In genomic region chr10:129977794-129978193, GRCh38 we compare ENCODE assay signal across 41 cellular contexts. TPM values are rescaled to one million over a fixed set of nuclear protein-coding genes. Genes with fewer than 3 reads are reported as not detected.
"Had no signal": no experiment of that assay in that cellular context is flagged by ENCODE, and none has a peak within 500 bp of the region (broad histone marks: within the 10 kb centered on the region; RNA-seq: fewer than 3 reads in every experiment).

No MANE protein-coding gene starts in this region.

- H3K36me3 ChIP-seq: ascending aorta, cardiac muscle cell had no signal

- FAIRE-seq: bronchial epithelial cell, TTC549 had no signal

- ATAC-seq: activated CD8-positive, alpha-beta T cell treated with anti-CD3 and anti-CD28 coated beads for 36 hours; activated naive CD8-positive, alpha-beta T cell treated with anti-CD3 and anti-CD28 coated beads, Interleukin-2, amount 50 U/mL, for 24 hours; activated T-cell treated with anti-CD3 and anti-CD28 coated beads, Interleukin-2, amount 50 U/mL, for 4 hours; activated T-cell treated with anti-CD3 and anti-CD28 coated beads, Interleukin-2, amount 50 U/mL, for 72 hours had no signal

- H3K9me3 ChIP-seq: ascending aorta had no signal

- H3K27me3 ChIP-seq: ascending aorta had no signal

- H3K36me3 Mint-ChIP-seq: activated naive CD4-positive, alpha-beta T cell treated with anti-CD3 and anti-CD28 coated beads, Interleukin-2, amount 10 ng/mL, durations not matched to agents 7 days and 5 days; activated naive CD8-positive, alpha-beta T cell treated with anti-CD3 and anti-CD28 coated beads, Interleukin-2, amount 10 ng/mL, durations not matched to agents 7 days and 5 days; brain had no signal

- H3K4me1 ChIP-seq: ascending aorta had no signal

- H3K4me3 Mint-ChIP-seq: activated B cell treated with CpG ODN at 0.5 μM for 24 hours; activated CD4-positive, alpha-beta memory T cell treated with anti-CD3 and anti-CD28 coated beads for 36 hours; activated CD4-positive, alpha-beta T cell treated with anti-CD3 and anti-CD28 coated beads, Interleukin-2, amount 10 ng/mL, durations not matched to agents 24 days and 14 days; activated CD8-positive, alpha-beta T cell treated with anti-CD3 and anti-CD28 coated beads for 36 hours; activated naive CD4-positive, alpha-beta T cell treated with anti-CD3 and anti-CD28 coated beads, Interleukin-2, amount 10 ng/mL, durations not matched to agents 7 days and 5 days; activated naive CD4-positive, alpha-beta T cell treated with anti-CD3 and anti-CD28 coated beads, Interleukin-2, amount 50 U/mL, for 24 hours; activated naive CD8-positive, alpha-beta T cell; activated naive CD8-positive, alpha-beta T cell treated with anti-CD3 and anti-CD28 coated beads, Interleukin-2, amount 10 ng/mL, durations not matched to agents 7 days and 5 days; activated naive CD8-positive, alpha-beta T cell treated with anti-CD3 and anti-CD28 coated beads, Interleukin-2, amount 50 U/mL, for 24 hours; activated T-cell treated with anti-CD3 and anti-CD28 coated beads, Interleukin-2, amount 50 U/mL, for 4 hours; activated T-cell treated with anti-CD3 and anti-CD28 coated beads, Interleukin-2, amount 50 U/mL, for 72 hours; activated T-helper 1 cell treated with anti-CD3 and anti-CD28 coated beads, Interleukin-12 subunit alpha, Interleukin-12 subunit beta, Interleukin-2, Interleukin-4 antibody, amounts not matched to agents 30 ng/mL and 10 ng/mL and 1 ng/mL, durations not matched to agents 14 hours and 24 hours and 36 hours; brain; central memory CD8-positive, alpha-beta T cell; T-helper 1 cell treated with Interleukin-12 subunit alpha and Interleukin-12 subunit beta and Interleukin-4 antibody, amounts not matched to agents 30 μg/mL and 1 μg/mL, for 36 hours; T-helper 2 cell treated with Interferon-gamma antibody and Interleukin-4, amounts not matched to agents 5 μg/mL and 100 μg/mL, for 36 hours had no signal

- H3K4me1 Mint-ChIP-seq: activated B cell treated with CpG ODN at 0.5 μM for 24 hours; activated CD4-positive, alpha-beta T cell treated with anti-CD3 and anti-CD28 coated beads, Interleukin-2, amount 10 ng/mL, durations not matched to agents 24 days and 14 days; activated naive CD4-positive, alpha-beta T cell treated with anti-CD3 and anti-CD28 coated beads, Interleukin-2, amount 10 ng/mL, durations not matched to agents 7 days and 5 days; activated naive CD4-positive, alpha-beta T cell treated with anti-CD3 and anti-CD28 coated beads, Interleukin-2, amount 50 U/mL, for 24 hours; activated naive CD8-positive, alpha-beta T cell treated with anti-CD3 and anti-CD28 coated beads, Interleukin-2, amount 10 ng/mL, durations not matched to agents 7 days and 5 days; activated naive CD8-positive, alpha-beta T cell treated with anti-CD3 and anti-CD28 coated beads, Interleukin-2, amount 50 U/mL, for 24 hours; brain; central memory CD8-positive, alpha-beta T cell had no signal

- H3K27ac ChIP-seq: ascending aorta, cardiac muscle cell, VCaP had no signal

- H3K4me3 ChIP-seq: ascending aorta, cardiac muscle cell had no signal

- H3K27ac Mint-ChIP-seq: activated B cell treated with CpG ODN at 0.5 μM for 24 hours; activated CD4-positive, alpha-beta memory T cell treated with anti-CD3 and anti-CD28 coated beads for 36 hours; activated CD4-positive, alpha-beta T cell treated with anti-CD3 and anti-CD28 coated beads, Interleukin-2, amount 10 ng/mL, durations not matched to agents 24 days and 14 days; activated CD8-positive, alpha-beta T cell treated with anti-CD3 and anti-CD28 coated beads for 36 hours; activated naive CD4-positive, alpha-beta T cell treated with anti-CD3 and anti-CD28 coated beads, Interleukin-2, amount 10 ng/mL, durations not matched to agents 7 days and 5 days; activated naive CD4-positive, alpha-beta T cell treated with anti-CD3 and anti-CD28 coated beads, Interleukin-2, amount 50 U/mL, for 24 hours; activated naive CD8-positive, alpha-beta T cell; activated naive CD8-positive, alpha-beta T cell treated with anti-CD3 and anti-CD28 coated beads, Interleukin-2, amount 10 ng/mL, durations not matched to agents 7 days and 5 days; activated naive CD8-positive, alpha-beta T cell treated with anti-CD3 and anti-CD28 coated beads, Interleukin-2, amount 50 U/mL, for 24 hours; activated T-cell treated with anti-CD3 and anti-CD28 coated beads, Interleukin-2, amount 50 U/mL, for 72 hours; activated T-helper 1 cell treated with anti-CD3 and anti-CD28 coated beads, Interleukin-12 subunit alpha, Interleukin-12 subunit beta, Interleukin-2, Interleukin-4 antibody, amounts not matched to agents 30 ng/mL and 10 ng/mL and 1 ng/mL, durations not matched to agents 14 hours and 24 hours and 36 hours; activated T-helper 2 cell treated with anti-CD3 and anti-CD28 coated beads, Interferon-gamma antibody, Interleukin-2, Interleukin-4, amounts not matched to agents 10 μg/mL and 5 μg/mL and 100 μg/mL, durations not matched to agents 14 hours and 24 hours and 36 hours; brain; T-helper 1 cell treated with Interleukin-12 subunit alpha and Interleukin-12 subunit beta and Interleukin-4 antibody, amounts not matched to agents 30 μg/mL and 1 μg/mL, for 36 hours; T-helper 2 cell treated with Interferon-gamma antibody and Interleukin-4, amounts not matched to agents 5 μg/mL and 100 μg/mL, for 36 hours had no signal

- DNase-seq: activated B cell treated with CpG ODN at 0.5 μM for 24 hours; activated CD4-positive, alpha-beta memory T cell treated with anti-CD3 and anti-CD28 coated beads for 36 hours; activated CD4-positive, alpha-beta T cell treated with anti-CD3 and anti-CD28 coated beads for 4 hours; activated CD4-positive, alpha-beta T cell treated with anti-CD3 and anti-CD28 coated beads, Interleukin-2, amount 10 ng/mL, durations not matched to agents 24 days and 14 days; activated CD4-positive, alpha-beta T cell treated with anti-CD3 and anti-CD28 coated beads, Interleukin-2, amount 50 U/mL, for 1 hour; activated CD4-positive, alpha-beta T cell treated with anti-CD3 and anti-CD28 coated beads, Interleukin-2, amount 50 U/mL, for 4 hours; activated CD4-positive, CD25-positive, alpha-beta regulatory T cell treated with anti-CD3 and anti-CD28 coated beads, Interleukin-2, amount 50 U/mL, for 72 hours; activated CD8-positive, alpha-beta memory T cell treated with anti-CD3 and anti-CD28 coated beads, Interleukin-2, amount 50 U/mL, for 4 hours; activated CD8-positive, alpha-beta T cell treated with anti-CD3 and anti-CD28 coated beads for 36 hours; activated effector memory CD4-positive, alpha-beta T cell treated with Interleukin-2 at 50 U/mL for 16 hours; activated gamma-delta T cell; activated naive CD4-positive, alpha-beta T cell treated with anti-CD3 and anti-CD28 coated beads, Interleukin-2, amount 10 ng/mL, durations not matched to agents 7 days and 5 days; activated naive CD4-positive, alpha-beta T cell treated with Interleukin-2 at 50 U/mL for 16 hours; activated naive CD8-positive, alpha-beta T cell treated with anti-CD3 and anti-CD28 coated beads, Interleukin-2, amount 10 ng/mL, durations not matched to agents 7 days and 5 days; activated naive CD8-positive, alpha-beta T cell treated with anti-CD3 and anti-CD28 coated beads, Interleukin-2, amount 50 U/mL, for 24 hours; activated T-cell treated with anti-CD3 and anti-CD28 coated beads for 4 hours; activated T-cell treated with anti-CD3 and anti-CD28 coated beads, Interleukin-2, amount 50 U/mL, for 1 hour; activated T-cell treated with anti-CD3 and anti-CD28 coated beads, Interleukin-2, amount 50 U/mL, for 4 hours; activated T-cell treated with anti-CD3 and anti-CD28 coated beads, Interleukin-2, amount 50 U/mL, for 72 hours; amygdala; anterior cingulate cortex; caudate nucleus; cerebellar nuclear complex; T-helper 1 cell; T-helper 2 cell; T-helper 9 cell had no signal

RNA-seq across cellular contexts. Expression of gene EBF3, which starts 13.7 kb away (rescaled TPM):
- total RNA-seq: activated B cell treated with CpG ODN at 0.5 μM for 24 hours; activated CD4-positive, alpha-beta memory T cell treated with anti-CD3 and anti-CD28 coated beads for 36 hours; activated CD4-positive, alpha-beta T cell treated with anti-CD3 and anti-CD28 coated beads, Interleukin-2, amount 10 ng/mL, durations not matched to agents 24 days and 14 days; activated CD8-positive, alpha-beta memory T cell treated with anti-CD3 and anti-CD28 coated beads for 36 hours; activated CD8-positive, alpha-beta T cell treated with anti-CD3 and anti-CD28 coated beads for 36 hours; activated naive CD8-positive, alpha-beta T cell treated with anti-CD3 and anti-CD28 coated beads, Interleukin-2, amount 10 ng/mL, durations not matched to agents 7 days and 5 days; activated T-cell treated with anti-CD3 and anti-CD28 coated beads, Interleukin-2, amount 50 U/mL, for 4 hours; activated T-cell treated with anti-CD3 and anti-CD28 coated beads, Interleukin-2, amount 50 U/mL, for 72 hours; activated T-helper 1 cell treated with anti-CD3 and anti-CD28 coated beads, Interleukin-12 subunit alpha, Interleukin-12 subunit beta, Interleukin-2, Interleukin-4 antibody, amounts not matched to agents 30 ng/mL and 10 ng/mL and 1 ng/mL, durations not matched to agents 14 hours and 24 hours and 36 hours; activated T-helper 2 cell treated with anti-CD3 and anti-CD28 coated beads, Interferon-gamma antibody, Interleukin-2, Interleukin-4, amounts not matched to agents 10 μg/mL and 5 μg/mL and 100 μg/mL, durations not matched to agents 14 hours and 24 hours and 36 hours; chondrocyte had no signal
